In genomic region chr15:82855286-82856092, GRCh38 we compare ENCODE assay signal across 20 cellular contexts. TPM values are rescaled to one million over a fixed set of nuclear protein-coding genes. Genes with fewer than 3 reads are reported as not detected.
DNase-seq lines count a peak whose midpoint lies in the region; ATAC-seq, FAIRE-seq and TF ChIP-seq lines count a peak whose summit lies in the region.
"Had no signal": no experiment of that assay in that cellular context is flagged by ENCODE, and none has a peak within 500 bp of the region (broad histone marks: within the 10 kb centered on the region; RNA-seq: fewer than 3 reads in every experiment).

No MANE protein-coding gene starts in this region.

- no peaks in the 10 kb centered on the region for H3K36me3 Mint-ChIP-seq in activated CD4-positive, alpha-beta memory T cell treated with anti-CD3 and anti-CD28 coated beads, Interleukin-2, amount 10 ng/mL, durations not matched to agents 7 days and 5 days (ENCODE audit: low read depth)
- no peaks in the 10 kb centered on the region for H3K36me3 Mint-ChIP-seq in activated CD4-positive, alpha-beta memory T cell treated with anti-CD3 and anti-CD28 coated beads for 36 hours
- no peaks in the 10 kb centered on the region for H3K36me3 Mint-ChIP-seq in stimulated activated effector memory CD8-positive, alpha-beta T cell treated with anti-CD3 and anti-CD28 coated beads, Interleukin-12 subunit alpha, Interleukin-12 subunit beta, amount 100 ng/mL, for 72 hours
- H3K36me3 Mint-ChIP-seq: CD4-positive, alpha-beta memory T cell; natural killer cell treated with Interleukin-12 subunit alpha and Interleukin-12 subunit beta and Interleukin-15 and Interleukin-18, amount 100 ng/mL, for 72 hours had no signal

- ATAC-seq in stimulated activated effector memory CD8-positive, alpha-beta T cell treated with anti-CD3 and anti-CD28 coated beads, Interleukin-12 subunit alpha, Interleukin-12 subunit beta, amount 100 ng/mL, for 72 hours, result no peak
- ATAC-seq: A549 had no signal

- H3K79me2 ChIP-seq in OCI-LY7 (ENCODE audit: insufficient read depth, low read depth, low read length) (no peaks in the 10 kb centered on the region), endothelial cell of umbilical vein (ENCODE audit: control insufficient read depth, insufficient read depth, low read length) (no peaks in the 10 kb centered on the region)

- FAIRE-seq in endothelial cell of umbilical vein (lab: Jason Lieb, UNC), result no peak
- FAIRE-seq: A549, frontal cortex had no signal

- H3K27ac Mint-ChIP-seq in activated CD4-positive, alpha-beta memory T cell treated with anti-CD3 and anti-CD28 coated beads, Interleukin-2, amount 10 ng/mL, durations not matched to agents 7 days and 5 days, result no peak overlapping the region
- H3K27ac Mint-ChIP-seq in activated CD4-positive, alpha-beta memory T cell treated with anti-CD3 and anti-CD28 coated beads for 36 hours, result no peak overlapping the region
- peak overlapping the region; percentile 26 for H3K27ac Mint-ChIP-seq in stimulated activated effector memory CD8-positive, alpha-beta T cell treated with anti-CD3 and anti-CD28 coated beads, Interleukin-12 subunit alpha, Interleukin-12 subunit beta, amount 100 ng/mL, for 72 hours
- H3K27ac Mint-ChIP-seq: natural killer cell treated with Interleukin-12 subunit alpha and Interleukin-12 subunit beta and Interleukin-15 and Interleukin-18, amount 100 ng/mL, for 72 hours had no signal

- no peaks in the 10 kb centered on the region for H3K27me3 Mint-ChIP-seq in activated CD4-positive, alpha-beta memory T cell treated with anti-CD3 and anti-CD28 coated beads, Interleukin-2, amount 10 ng/mL, durations not matched to agents 7 days and 5 days
- H3K27me3 Mint-ChIP-seq in activated CD4-positive, alpha-beta memory T cell treated with anti-CD3 and anti-CD28 coated beads for 36 hours, result no peaks in the 10 kb centered on the region
- H3K27me3 Mint-ChIP-seq: CD4-positive, alpha-beta memory T cell; natural killer cell treated with Interleukin-12 subunit alpha and Interleukin-12 subunit beta and Interleukin-15 and Interleukin-18, amount 100 ng/mL, for 72 hours; stimulated activated naive CD8-positive, alpha-beta T cell treated with anti-CD3 and anti-CD28 coated beads, Interleukin-15, amount 100 ng/mL, for 72 hours had no signal

- peak; percentile 8 for DNase-seq in activated CD4-positive, alpha-beta memory T cell treated with anti-CD3 and anti-CD28 coated beads, Interleukin-2, amount 10 ng/mL, durations not matched to agents 7 days and 5 days
- DNase-seq in activated CD4-positive, alpha-beta memory T cell treated with anti-CD3 and anti-CD28 coated beads for 36 hours, result no peak
- peak; percentile 43 for DNase-seq in OCI-LY7 (ENCODE audit: low spot score)
- peak; percentile 4 for DNase-seq in endothelial cell of umbilical vein (ENCODE audit: low read depth, low spot score)
- peak in 1 of 2 donors; percentile 26 for DNase-seq in stimulated activated effector memory CD8-positive, alpha-beta T cell treated with anti-CD3 and anti-CD28 coated beads, Interleukin-12 subunit alpha, Interleukin-12 subunit beta, amount 100 ng/mL, for 72 hours (ENCODE audit: low spot score in 2 of 2)
- DNase-seq in iPS-NIHi11 (ENCODE audit: low spot score), result no peak
- no peak for DNase-seq in AML-193 (lab: John Stamatoyannopoulos, UW)
- no peak for DNase-seq in medulla oblongata (ENCODE audit: extremely low spot score)
- DNase-seq: activated gamma-delta T cell; CD4-positive, alpha-beta memory T cell; KG1; mesenchymal stem cell; NCI-H1417 treated with DMSO at 0.1 percent for 48 hours; stimulated activated naive CD8-positive, alpha-beta T cell treated with anti-CD3 and anti-CD28 coated beads, Interleukin-15, amount 100 ng/mL, for 72 hours had no signal

- H3K4me1 Mint-ChIP-seq in activated CD4-positive, alpha-beta memory T cell treated with anti-CD3 and anti-CD28 coated beads, Interleukin-2, amount 10 ng/mL, durations not matched to agents 7 days and 5 days, result peaks cover 1% of the 10 kb centered on the region
- H3K4me1 Mint-ChIP-seq in activated CD4-positive, alpha-beta memory T cell treated with anti-CD3 and anti-CD28 coated beads for 36 hours (ENCODE audit: low read depth), result no peaks in the 10 kb centered on the region
- H3K4me1 Mint-ChIP-seq in stimulated activated effector memory CD8-positive, alpha-beta T cell treated with anti-CD3 and anti-CD28 coated beads, Interleukin-12 subunit alpha, Interleukin-12 subunit beta, amount 100 ng/mL, for 72 hours, result peaks cover 8% of the 10 kb centered on the region

- H3K4me2 ChIP-seq in OCI-LY7 (ENCODE audit: low read length) (peak overlapping the region; percentile 35), endothelial cell of umbilical vein (ENCODE audit: insufficient read depth, low read length) (peak overlapping the region; percentile 40)
- H3K4me2 ChIP-seq: A549 had no signal

- CTCF ChIA-PET in activated CD4-positive, alpha-beta memory T cell treated with anti-CD3 and anti-CD28 coated beads, Interleukin-2, amount 10 ng/mL, durations not matched to agents 7 days and 5 days (lab: Charles Lee), result no interaction called here
- CTCF ChIA-PET in activated CD4-positive, alpha-beta memory T cell treated with anti-CD3 and anti-CD28 coated beads for 36 hours (lab: Charles Lee), result interaction anchor here (0.8 kb wide), 1 partner anchor 145 kb away, joined by 3 read pairs; no protein-coding TSS in a partner anchor
- CTCF ChIA-PET in OCI-LY7 (lab: Charles Lee; ENCODE audit: unreplicated experiment), result no interaction called here
- CTCF ChIA-PET in endothelial cell of umbilical vein (lab: Charles Lee), result interaction anchor here (0.6 kb wide), 2 partner anchors 15 to 115 kb away, joined by 3 read pairs; no protein-coding TSS in a partner anchor

- BruUV-seq in OCI-LY7 (replicated peaks; lab: Mats Ljungman, UMichigan), result no TSS peak
- BruUV-seq in endothelial cell of umbilical vein (replicated peaks; lab: Mats Ljungman, UMichigan), result no TSS peak

- H3K9me3 Mint-ChIP-seq in activated CD4-positive, alpha-beta memory T cell treated with anti-CD3 and anti-CD28 coated beads, Interleukin-2, amount 10 ng/mL, durations not matched to agents 7 days and 5 days, result no peaks in the 10 kb centered on the region
- H3K9me3 Mint-ChIP-seq in activated CD4-positive, alpha-beta memory T cell treated with anti-CD3 and anti-CD28 coated beads for 36 hours, result no peaks in the 10 kb centered on the region
- H3K9me3 Mint-ChIP-seq in stimulated activated effector memory CD8-positive, alpha-beta T cell treated with anti-CD3 and anti-CD28 coated beads, Interleukin-12 subunit alpha, Interleukin-12 subunit beta, amount 100 ng/mL, for 72 hours, result no peaks in the 10 kb centered on the region
- H3K9me3 Mint-ChIP-seq: CD4-positive, alpha-beta memory T cell; natural killer cell treated with Interleukin-12 subunit alpha and Interleukin-12 subunit beta and Interleukin-15 and Interleukin-18, amount 100 ng/mL, for 72 hours; stimulated activated naive CD8-positive, alpha-beta T cell treated with anti-CD3 and anti-CD28 coated beads, Interleukin-15, amount 100 ng/mL, for 72 hours had no signal

- TF ChIP-seq POLR2A in endothelial cell of umbilical vein (IDR thresholded peaks at IDR 0.05; ENCODE audit: low read depth, low read length), result no peak

- H3K27me3 ChIP-seq in endothelial cell of umbilical vein (ENCODE audit: control insufficient read depth in 2 of 2, insufficient read depth in 2 of 2, low read length in 2 of 2), result no peaks in the 10 kb centered on the region
- H3K27me3 ChIP-seq: ascending aorta had no signal

- H3K27ac ChIP-seq in OCI-LY7 (ENCODE audit: low read depth, low read length, poor library complexity, severe bottlenecking), result no peak overlapping the region
- no peak overlapping the region for H3K27ac ChIP-seq in endothelial cell of umbilical vein (ENCODE audit: insufficient read depth, low read depth, low read length)
- H3K27ac ChIP-seq: A549, ascending aorta, SK-N-MC had no signal

- no peaks in the 10 kb centered on the region for H3K9me1 ChIP-seq in endothelial cell of umbilical vein (replicated peaks; ENCODE audit: control insufficient read depth, extremely low read depth, insufficient read depth, low read length)

- intact Hi-C loops in activated CD4-positive, alpha-beta memory T cell treated with anti-CD3 and anti-CD28 coated beads for 36 hours (cut with micrococcal nuclease), result no loop called here
- intact Hi-C loops in OCI-LY7 (cut with micrococcal nuclease; ENCODE audit: unreplicated experiment), result no loop called here
- intact Hi-C loops in endothelial cell of umbilical vein (cut with micrococcal nuclease), result no loop called here

- H3K9me3 ChIP-seq in OCI-LY7 (ENCODE audit: low read length) (no peaks in the 10 kb centered on the region), endothelial cell of umbilical vein (replicated peaks; ENCODE audit: control insufficient read depth, insufficient read depth, low read length) (no peaks in the 10 kb centered on the region)
- H3K9me3 ChIP-seq: A549, ascending aorta had no signal

- H3K4me3 Mint-ChIP-seq in activated CD4-positive, alpha-beta memory T cell treated with anti-CD3 and anti-CD28 coated beads, Interleukin-2, amount 10 ng/mL, durations not matched to agents 7 days and 5 days, result no peak overlapping the region
- H3K4me3 Mint-ChIP-seq in activated CD4-positive, alpha-beta memory T cell treated with anti-CD3 and anti-CD28 coated beads for 36 hours, result no peak overlapping the region
- no peak overlapping the region for H3K4me3 Mint-ChIP-seq in stimulated activated effector memory CD8-positive, alpha-beta T cell treated with anti-CD3 and anti-CD28 coated beads, Interleukin-12 subunit alpha, Interleukin-12 subunit beta, amount 100 ng/mL, for 72 hours
- H3K4me3 Mint-ChIP-seq: natural killer cell treated with Interleukin-12 subunit alpha and Interleukin-12 subunit beta and Interleukin-15 and Interleukin-18, amount 100 ng/mL, for 72 hours had no signal

- no peaks in the 10 kb centered on the region for H3K36me3 ChIP-seq in OCI-LY7 (ENCODE audit: insufficient read depth, low read length)
- no peaks in the 10 kb centered on the region for H3K36me3 ChIP-seq in endothelial cell of umbilical vein (ENCODE audit: control insufficient read depth in 2 of 2, extremely low read depth in 1 of 2, insufficient read depth in 2 of 2, low read length in 2 of 2)
- H3K36me3 ChIP-seq: ascending aorta had no signal

- H2AFZ ChIP-seq in OCI-LY7 (ENCODE audit: low read length), result peak overlapping the region; percentile 87; the same call in 1 of the 2 replicates
- H2AFZ ChIP-seq in endothelial cell of umbilical vein (ENCODE audit: low read depth, low read length), result peak overlapping the region; percentile 47

- H3K4me1 ChIP-seq in OCI-LY7 (ENCODE audit: insufficient read depth, low read length, poor library complexity, severe bottlenecking), result peaks cover 10% of the 10 kb centered on the region
- no peaks in the 10 kb centered on the region for H3K4me1 ChIP-seq in endothelial cell of umbilical vein (ENCODE audit: control insufficient read depth, extremely low read depth, insufficient read depth, low read length)
- H3K4me1 ChIP-seq: A549, ascending aorta had no signal

- H3K9ac ChIP-seq in endothelial cell of umbilical vein (replicated peaks; ENCODE audit: extremely low read depth, insufficient read depth, low read length), result no peak overlapping the region

- no peaks in the 10 kb centered on the region for H3K9me2 ChIP-seq in OCI-LY7 (ENCODE audit: insufficient read depth, low read length)

- H4K20me1 ChIP-seq in OCI-LY7 (ENCODE audit: insufficient read depth, low read length), result no peaks in the 10 kb centered on the region
- no peaks in the 10 kb centered on the region for H4K20me1 ChIP-seq in endothelial cell of umbilical vein (replicated peaks; ENCODE audit: control insufficient read depth, extremely low read depth, insufficient read depth, low read length)

- no peak overlapping the region for H3K4me3 ChIP-seq in OCI-LY7 (ENCODE audit: low read depth, low read length, poor library complexity, severe bottlenecking)
- peak overlapping the region in 1 of 3 experiments; percentile 8 for H3K4me3 ChIP-seq in endothelial cell of umbilical vein (replicated peaks in 1 of 3; ENCODE audit: insufficient read depth in 1 of 3, low read depth in 1 of 3, low read length in 3 of 3)
- H3K4me3 ChIP-seq: A549, ascending aorta, SK-N-MC had no signal

- POLR2A ChIA-PET in activated CD4-positive, alpha-beta memory T cell treated with anti-CD3 and anti-CD28 coated beads, Interleukin-2, amount 10 ng/mL, durations not matched to agents 7 days and 5 days (lab: Charles Lee), result no interaction called here
- POLR2A ChIA-PET in activated CD4-positive, alpha-beta memory T cell treated with anti-CD3 and anti-CD28 coated beads for 36 hours (lab: Charles Lee), result no interaction called here
- POLR2A ChIA-PET in OCI-LY7 (lab: Charles Lee), result interaction anchor here (0.5 to 0.6 kb wide), 2 partner anchors 16 to 58 kb away, joined by 3 to 4 read pairs; no protein-coding TSS in a partner anchor
- POLR2A ChIA-PET in endothelial cell of umbilical vein (lab: Charles Lee), result no interaction called here

- dilution Hi-C loops in endothelial cell of umbilical vein (cut with MboI; ENCODE audit: extremely low pct_ligation_motif_present, low sequenced_read_pairs), result no loop called here

- TF ChIP-seq CTCF in OCI-LY7 (conservative IDR thresholded peaks at IDR 0.05; ENCODE audit: low read length) (no peak), endothelial cell of umbilical vein (IDR thresholded peaks at IDR 0.05; ENCODE audit: extremely low read depth in 1 of 2, insufficient read depth in 1 of 2, low read depth in 1 of 2, low read length in 2 of 2) (no peak)

RNA-seq across cellular contexts. Expression of gene WHAMM, which starts 46.1 kb away (rescaled TPM):
- 10 to 100 TPM; 11.1 to 13.7 TPM for total RNA-seq in activated CD4-positive, alpha-beta memory T cell treated with anti-CD3 and anti-CD28 coated beads, Interleukin-2, amount 10 ng/mL, durations not matched to agents 7 days and 5 days
- total RNA-seq in activated CD4-positive, alpha-beta memory T cell treated with anti-CD3 and anti-CD28 coated beads for 36 hours, result 1 to 10 TPM; 4.2 to 5.3 TPM
- total RNA-seq in OCI-LY7 (2014; rRNA removed; shearing (Covaris generic)), result 7.3 and 8.6 TPM in 2 replicates
- total RNA-seq in OCI-LY7 (2022) (13.6 and 13.7 TPM in 2 replicates), endothelial cell of umbilical vein (7.7 and 9.4 TPM in 2 replicates)
- 4.1 and 4.3 TPM in 2 replicates for polyA plus RNA-seq in endothelial cell of umbilical vein
- polyA plus RNA-seq in endothelial cell of umbilical vein (2011; cell fraction: cytosol; rRNA removed), result 3.4 and 4.0 TPM in 2 replicates
- polyA plus RNA-seq in endothelial cell of umbilical vein (2011; cell fraction: nucleus; rRNA removed), result 6.4 and 6.9 TPM in 2 replicates
- 3.0 and 3.3 TPM in 2 replicates for polyA plus RNA-seq in endothelial cell of umbilical vein (2012)
- 1.8 and 2.1 TPM in 2 replicates for polyA minus RNA-seq in endothelial cell of umbilical vein
- 2.2 TPM for polyA minus RNA-seq in endothelial cell of umbilical vein (2011; cell fraction: cytosol; rRNA and poly(A)+ RNA removed)
- 2.5 and 2.8 TPM in 2 replicates for polyA minus RNA-seq in endothelial cell of umbilical vein (2011; cell fraction: nucleus; rRNA and poly(A)+ RNA removed)

RNA-seq across cellular contexts. Expression of gene FSD2, which starts 49.6 kb away (rescaled TPM):
- not detected for total RNA-seq in activated CD4-positive, alpha-beta memory T cell treated with anti-CD3 and anti-CD28 coated beads, Interleukin-2, amount 10 ng/mL, durations not matched to agents 7 days and 5 days
- not detected for total RNA-seq in activated CD4-positive, alpha-beta memory T cell treated with anti-CD3 and anti-CD28 coated beads for 36 hours
- 0.13 and 0.92 TPM in 2 replicates for total RNA-seq in OCI-LY7 (2014; rRNA removed; shearing (Covaris generic))
- total RNA-seq in OCI-LY7 (2022) (0.28 and 0.32 TPM in 2 replicates), endothelial cell of umbilical vein (not detected in 2 replicates)
- polyA plus RNA-seq in endothelial cell of umbilical vein, result not detected in 2 replicates
- polyA plus RNA-seq in endothelial cell of umbilical vein (2011; cell fraction: cytosol; rRNA removed), result not detected in 2 replicates
- not detected in 2 replicates for polyA plus RNA-seq in endothelial cell of umbilical vein (2011; cell fraction: nucleus; rRNA removed)
- not detected in 2 replicates for polyA plus RNA-seq in endothelial cell of umbilical vein (2012)
- polyA minus RNA-seq in endothelial cell of umbilical vein, result not detected in 2 replicates
- not detected for polyA minus RNA-seq in endothelial cell of umbilical vein (2011; cell fraction: cytosol; rRNA and poly(A)+ RNA removed)
- polyA minus RNA-seq in endothelial cell of umbilical vein (2011; cell fraction: nucleus; rRNA and poly(A)+ RNA removed), result not detected in 2 replicates
- total RNA-seq: ascending aorta; CD4-positive, alpha-beta memory T cell; frontal cortex; natural killer cell treated with Interleukin-12 subunit alpha and Interleukin-12 subunit beta and Interleukin-15 and Interleukin-18, amount 100 ng/mL, for 72 hours; NCI-H460 had no signal
- polyA plus RNA-seq: A549 had no signal

Comparison
In these comparisons a context has a peak if more than half of its experiments do, and no peak if none do; other contexts are left out.
1. DNase-seq: peak in activated CD4-positive, alpha-beta memory T cell treated with anti-CD3 and anti-CD28 coated beads, Interleukin-2, amount 10 ng/mL, durations not matched to agents 7 days and 5 days (single experiment), OCI-LY7 (single experiment) and endothelial cell of umbilical vein (single experiment); none in activated CD4-positive, alpha-beta memory T cell treated with anti-CD3 and anti-CD28 coated beads for 36 hours (single experiment), iPS-NIHi11 (single experiment), AML-193 (0 of 2) and medulla oblongata (single experiment).
2. CTCF ChIA-PET loops: an anchor here in activated CD4-positive, alpha-beta memory T cell treated with anti-CD3 and anti-CD28 coated beads for 36 hours (0.8 kb wide) and endothelial cell of umbilical vein (0.6 kb wide); none called in activated CD4-positive, alpha-beta memory T cell treated with anti-CD3 and anti-CD28 coated beads, Interleukin-2, amount 10 ng/mL, durations not matched to agents 7 days and 5 days and OCI-LY7.